In genomic region chr2:9235388-9236344, GRCh38 we compare ENCODE assay signal across 10 cellular contexts. TPM values are rescaled to one million over a fixed set of nuclear protein-coding genes. Genes with fewer than 3 reads are reported as not detected.
A peak's percentile ranks its signal among the peaks of the same experiment; 100 is the strongest.
DNase-seq lines count a peak whose midpoint lies in the region; ATAC-seq and TF ChIP-seq lines count a peak whose summit lies in the region.
"Had no signal": no experiment of that assay in that cellular context is flagged by ENCODE, and none has a peak within 500 bp of the region (broad histone marks: within the 10 kb centered on the region; RNA-seq: fewer than 3 reads in every experiment).

No MANE protein-coding gene starts in this region.

- POLR2A ChIA-PET in activated CD8-positive, alpha-beta T cell treated with anti-CD3 and anti-CD28 coated beads for 36 hours (lab: Charles Lee), result interaction anchor here (1.3 kb wide), 1 partner anchor 30 kb away, joined by 3 read pairs; the partner anchor contains the start of gene ASAP2

- H3K4me3 ChIP-seq in adrenal gland, result no peak overlapping the region
- H3K4me3 ChIP-seq in sigmoid colon, result no peak overlapping the region

- ATAC-seq in GM18858 (IDR thresholded peaks at IDR 0.05; ENCODE audit: unreplicated experiment), result no peak
- no peak for ATAC-seq in activated CD8-positive, alpha-beta T cell treated with anti-CD3 and anti-CD28 coated beads for 36 hours
- ATAC-seq: activated naive CD8-positive, alpha-beta T cell treated with anti-CD3 and anti-CD28 coated beads, Interleukin-2, amount 50 U/mL, for 24 hours had no signal

- intact Hi-C loops in adrenal gland (cut with DNase I), result no loop called here
- intact Hi-C loops in sigmoid colon (cut with DNase I), result no loop called here
- intact Hi-C loops in activated CD8-positive, alpha-beta T cell treated with anti-CD3 and anti-CD28 coated beads for 36 hours (cut with micrococcal nuclease), result no loop called here

- TF ChIP-seq EP300 in sigmoid colon (IDR thresholded peaks at IDR 0.05), result no peak

- TF ChIP-seq CTCF in adrenal gland (IDR thresholded peaks at IDR 0.05) (no peak), glutamatergic neuron (IDR thresholded peaks at IDR 0.05; ENCODE audit: partially characterized antibody, unreplicated experiment) (no peak), sigmoid colon (IDR thresholded peaks at IDR 0.05) (no peak)
- no peak for TF ChIP-seq CTCF in activated CD8-positive, alpha-beta T cell treated with anti-CD3 and anti-CD28 coated beads for 36 hours (IDR thresholded peaks at IDR 0.05)

- no peaks in the 10 kb centered on the region for H3K9me3 ChIP-seq in adrenal gland (replicated peaks in 1 of 3)
- H3K9me3 ChIP-seq in sigmoid colon, result no peaks in the 10 kb centered on the region

- 64 to 79% (median 71%) methylated on average over 17 to 20 of the region's 20 CpGs for WGBS in adrenal gland, 4 donors
- 86 to 88% methylated on average over 20 of the region's 20 CpGs for WGBS in sigmoid colon, 2 donors

- CTCF ChIA-PET in activated CD8-positive, alpha-beta T cell treated with anti-CD3 and anti-CD28 coated beads for 36 hours (lab: Charles Lee), result interaction anchor here (0.7 to 1.0 kb wide), 2 partner anchors 749 to 1534 kb away, joined by 3 read pairs; no protein-coding TSS in a partner anchor

- no peaks in the 10 kb centered on the region for H3K36me3 Mint-ChIP-seq in glutamatergic neuron (ENCODE audit: unreplicated experiment)
- H3K36me3 Mint-ChIP-seq in activated CD8-positive, alpha-beta T cell treated with anti-CD3 and anti-CD28 coated beads for 36 hours (ENCODE audit: low read depth), result no peaks in the 10 kb centered on the region

- H3K4me1 Mint-ChIP-seq in glutamatergic neuron (ENCODE audit: low read depth, unreplicated experiment), result peaks cover 61% of the 10 kb centered on the region
- H3K4me1 Mint-ChIP-seq in activated CD8-positive, alpha-beta T cell treated with anti-CD3 and anti-CD28 coated beads for 36 hours (ENCODE audit: low read depth), result no peaks in the 10 kb centered on the region
- H3K4me1 Mint-ChIP-seq: activated naive CD8-positive, alpha-beta T cell treated with anti-CD3 and anti-CD28 coated beads, Interleukin-2, amount 50 U/mL, for 24 hours had no signal

- TF ChIP-seq POLR2A in adrenal gland (IDR thresholded peaks at IDR 0.05), result no peak
- TF ChIP-seq POLR2A in sigmoid colon (IDR thresholded peaks at IDR 0.05), result no peak

- H3K27me3 Mint-ChIP-seq in glutamatergic neuron (ENCODE audit: unreplicated experiment), result peaks cover 6% of the 10 kb centered on the region
- peaks cover 8% of the 10 kb centered on the region for H3K27me3 Mint-ChIP-seq in activated CD8-positive, alpha-beta T cell treated with anti-CD3 and anti-CD28 coated beads for 36 hours

- peaks cover 0 to 56% of the 10 kb centered on the region in 2 donors for H3K4me1 ChIP-seq in adrenal gland (replicated peaks in 1 of 2)
- H3K4me1 ChIP-seq in sigmoid colon, result peaks cover 0 to 85% (median 76%) of the 10 kb centered on the region in 4 donors

- H3K36me3 ChIP-seq in adrenal gland (replicated peaks in 1 of 2) (no peaks in the 10 kb centered on the region), sigmoid colon (no peaks in the 10 kb centered on the region)

- peaks cover 5% of the 10 kb centered on the region for H3K9me3 Mint-ChIP-seq in glutamatergic neuron (ENCODE audit: unreplicated experiment)
- no peaks in the 10 kb centered on the region for H3K9me3 Mint-ChIP-seq in activated CD8-positive, alpha-beta T cell treated with anti-CD3 and anti-CD28 coated beads for 36 hours
- H3K9me3 Mint-ChIP-seq: activated naive CD8-positive, alpha-beta T cell treated with anti-CD3 and anti-CD28 coated beads, Interleukin-2, amount 50 U/mL, for 24 hours; T-helper 2 cell treated with Interferon-gamma antibody and Interleukin-4, amounts not matched to agents 5 μg/mL and 100 μg/mL, for 36 hours had no signal

- peak overlapping the region; percentile 44 for H3K27ac Mint-ChIP-seq in glutamatergic neuron (ENCODE audit: unreplicated experiment)
- H3K27ac Mint-ChIP-seq in activated CD8-positive, alpha-beta T cell treated with anti-CD3 and anti-CD28 coated beads for 36 hours, result no peak overlapping the region
- H3K27ac Mint-ChIP-seq: activated naive CD8-positive, alpha-beta T cell treated with anti-CD3 and anti-CD28 coated beads, Interleukin-2, amount 50 U/mL, for 24 hours; T-helper 2 cell treated with Interferon-gamma antibody and Interleukin-4, amounts not matched to agents 5 μg/mL and 100 μg/mL, for 36 hours had no signal

- H3K27me3 ChIP-seq in adrenal gland, result no peaks in the 10 kb centered on the region
- no peaks in the 10 kb centered on the region for H3K27me3 ChIP-seq in sigmoid colon

- H3K4me3 Mint-ChIP-seq in glutamatergic neuron (ENCODE audit: unreplicated experiment), result peak overlapping the region; percentile 26
- no peak overlapping the region for H3K4me3 Mint-ChIP-seq in activated CD8-positive, alpha-beta T cell treated with anti-CD3 and anti-CD28 coated beads for 36 hours
- H3K4me3 Mint-ChIP-seq: activated naive CD8-positive, alpha-beta T cell treated with anti-CD3 and anti-CD28 coated beads, Interleukin-2, amount 50 U/mL, for 24 hours; T-helper 2 cell treated with Interferon-gamma antibody and Interleukin-4, amounts not matched to agents 5 μg/mL and 100 μg/mL, for 36 hours had no signal

- H3K27ac ChIP-seq in adrenal gland (peak overlapping the region in 4 of 5 donors; percentile 34 to 95 (median 67)), sigmoid colon (peak overlapping the region; percentile 58 to 80 (median 74))

- peak; percentile 58 for DNase-seq in H4 (ENCODE audit: low spot score)
- DNase-seq in adrenal gland, result peak in 4 of 7 donors; percentile 32 to 70 (median 46)
- no peak for DNase-seq in glutamatergic neuron
- no peak for DNase-seq in sigmoid colon
- DNase-seq in AG08396 (ENCODE audit: low spot score), result no peak
- no peak for DNase-seq in activated CD8-positive, alpha-beta T cell treated with anti-CD3 and anti-CD28 coated beads for 36 hours
- no peak for DNase-seq in COR-L47 (lab: John Stamatoyannopoulos, UW)
- DNase-seq: activated naive CD8-positive, alpha-beta T cell treated with anti-CD3 and anti-CD28 coated beads, Interleukin-2, amount 50 U/mL, for 24 hours had no signal

RNA-seq across cellular contexts. Expression of gene ASAP2, which starts 29.1 kb away (rescaled TPM):
- 10.4 and 13.7 TPM in 2 replicates for total RNA-seq in H4 (2014; rRNA removed; shearing (Covaris generic))
- total RNA-seq in adrenal gland (10 to 100 TPM in 2 of 8 donors, 1 to 10 TPM in 6; 5.4 to 12.9 (median 8.4) TPM), glutamatergic neuron (ENCODE audit: unreplicated experiment) (49.6 TPM), sigmoid colon (10 to 100 TPM; 22.1 to 56.5 (median 26.5) TPM)
- polyA plus RNA-seq in adrenal gland (10 to 100 TPM in 1 of 3 donors, 1 to 10 TPM in 2; 5.4 to 10.5 (median 7.8) TPM), sigmoid colon (10 to 100 TPM; 15.1 to 31.7 (median 25.8) TPM)
- not detected for total RNA-seq in activated CD8-positive, alpha-beta T cell treated with anti-CD3 and anti-CD28 coated beads for 36 hours

Comparison
In these comparisons a context has a peak if more than half of its experiments do, and no peak if none do; other contexts are left out.
1. DNase-seq: peak in H4 (single experiment) and adrenal gland (4 of 7); none in glutamatergic neuron (single experiment), sigmoid colon (single experiment), AG08396 (single experiment), activated CD8-positive, alpha-beta T cell treated with anti-CD3 and anti-CD28 coated beads for 36 hours (single experiment) and COR-L47 (single experiment).
2. RNA of gene ASAP2, which starts 29.1 kb away (total RNA-seq): 49.6 TPM in glutamatergic neuron (single experiment), 22.1 to 56.5 TPM in sigmoid colon, 10.4 to 13.7 TPM in H4 and 5.4 to 12.9 TPM in adrenal gland; not detected in activated CD8-positive, alpha-beta T cell treated with anti-CD3 and anti-CD28 coated beads for 36 hours; every median in the first group is over 4 times any median in the second.